ENCODE assay signal across 25 cellular contexts in genomic region chr20:43032459-43032858, GRCh38.
"Had no signal": no experiment of that assay in that cellular context is flagged by ENCODE, and none has a peak within 500 bp of the region (broad histone marks: within the 10 kb centered on the region; RNA-seq: fewer than 3 reads in every experiment).

No MANE protein-coding gene starts in this region.

- H3K36me3 ChIP-seq: gastrocnemius medialis, sigmoid colon, tibial artery, upper lobe of left lung had no signal

- H3K4me3 Mint-ChIP-seq: effector memory CD8-positive, alpha-beta T cell; memory B cell; mesothelial cell of epicardium; naive B cell; natural killer cell treated with Interleukin-12 subunit alpha and Interleukin-12 subunit beta and Interleukin-15 and Interleukin-18, amount 100 ng/mL, for 72 hours; neural crest cell; stimulated activated memory B cell treated with anti-CD40 and anti-IgM and Interleukin-4, amounts not matched to agents 10 μg/mL and 1 μg/mL and 100 μg/mL, for 72 hours had no signal

- H3K9me3 Mint-ChIP-seq: memory B cell; mesothelial cell of epicardium; natural killer cell treated with Interleukin-12 subunit alpha and Interleukin-12 subunit beta and Interleukin-15 and Interleukin-18, amount 100 ng/mL, for 72 hours; neural crest cell; stimulated activated memory B cell treated with anti-CD40 and anti-IgM and Interleukin-4, amounts not matched to agents 10 μg/mL and 1 μg/mL and 100 μg/mL, for 72 hours had no signal

- H3K27ac ChIP-seq: gastrocnemius medialis, psoas muscle, sigmoid colon, testis, tibial artery, upper lobe of left lung had no signal

- H3K27me3 ChIP-seq: gastrocnemius medialis, sigmoid colon, testis, tibial artery, upper lobe of left lung had no signal

- H3K27ac Mint-ChIP-seq: effector memory CD8-positive, alpha-beta T cell; memory B cell; mesothelial cell of epicardium; naive B cell; natural killer cell treated with Interleukin-12 subunit alpha and Interleukin-12 subunit beta and Interleukin-15 and Interleukin-18, amount 100 ng/mL, for 72 hours; stimulated activated memory B cell treated with anti-CD40 and anti-IgM and Interleukin-4, amounts not matched to agents 10 μg/mL and 1 μg/mL and 100 μg/mL, for 72 hours had no signal

- H3K4me1 Mint-ChIP-seq: memory B cell; mesothelial cell of epicardium; naive B cell; neural crest cell; stimulated activated memory B cell treated with anti-CD40 and anti-IgM and Interleukin-4, amounts not matched to agents 10 μg/mL and 1 μg/mL and 100 μg/mL, for 72 hours had no signal

- ATAC-seq: effector memory CD8-positive, alpha-beta T cell; gastrocnemius medialis; left lobe of liver; mucosa of descending colon; natural killer cell treated with Interleukin-12 subunit alpha and Interleukin-12 subunit beta and Interleukin-15 and Interleukin-18, amount 100 ng/mL, for 72 hours; psoas muscle; right cardiac atrium; stimulated activated memory B cell treated with anti-CD40 and anti-IgM and Interleukin-4, amounts not matched to agents 10 μg/mL and 1 μg/mL and 100 μg/mL, for 72 hours; stimulated activated naive CD8-positive, alpha-beta T cell treated with anti-CD3 and anti-CD28 coated beads, Interleukin-15, Interleukin-2, amounts not matched to agents 100 U/mL and 50 U/mL, for 24 hours had no signal

- H3K9me3 ChIP-seq: gastrocnemius medialis, mucosa of descending colon, psoas muscle, sigmoid colon, testis, tibial artery, upper lobe of left lung had no signal

- H3K36me3 Mint-ChIP-seq: memory B cell; mesothelial cell of epicardium; naive B cell; natural killer cell treated with Interleukin-12 subunit alpha and Interleukin-12 subunit beta and Interleukin-15 and Interleukin-18, amount 100 ng/mL, for 72 hours; stimulated activated memory B cell treated with anti-CD40 and anti-IgM and Interleukin-4, amounts not matched to agents 10 μg/mL and 1 μg/mL and 100 μg/mL, for 72 hours had no signal

- DNase-seq: cortex of kidney; effector memory CD8-positive, alpha-beta T cell; foreskin fibroblast; gastrocnemius medialis; head of caudate nucleus; kidney; mucosa of descending colon; naive B cell; psoas muscle; right cardiac atrium; sigmoid colon; stimulated activated CD4-positive, alpha-beta T cell treated with anti-CD3 and anti-CD28 coated beads, Interleukin-2, amount 100 ng/mL, for 24 hours; stimulated activated CD4-positive, alpha-beta T cell treated with anti-CD3 and anti-CD28 coated beads, Interleukin-4, amount 100 ng/mL, for 24 hours; stimulated activated naive CD8-positive, alpha-beta T cell treated with anti-CD3 and anti-CD28 coated beads, Interleukin-15, Interleukin-2, amounts not matched to agents 100 U/mL and 50 U/mL, for 24 hours; substantia nigra; testis; tibial artery; upper lobe of left lung had no signal

- H3K4me3 ChIP-seq: gastrocnemius medialis, lung, mucosa of descending colon, psoas muscle, sigmoid colon, testis, tibial artery, upper lobe of left lung had no signal

- H3K27me3 Mint-ChIP-seq: effector memory CD8-positive, alpha-beta T cell; stimulated activated memory B cell treated with anti-CD40 and anti-IgM and Interleukin-4, amounts not matched to agents 10 μg/mL and 1 μg/mL and 100 μg/mL, for 72 hours had no signal

- H3K4me1 ChIP-seq: gastrocnemius medialis, psoas muscle, sigmoid colon, testis, tibial artery, upper lobe of left lung had no signal
